ENCODE assay signal across 1 cellular context in the genomic region with DNA sequence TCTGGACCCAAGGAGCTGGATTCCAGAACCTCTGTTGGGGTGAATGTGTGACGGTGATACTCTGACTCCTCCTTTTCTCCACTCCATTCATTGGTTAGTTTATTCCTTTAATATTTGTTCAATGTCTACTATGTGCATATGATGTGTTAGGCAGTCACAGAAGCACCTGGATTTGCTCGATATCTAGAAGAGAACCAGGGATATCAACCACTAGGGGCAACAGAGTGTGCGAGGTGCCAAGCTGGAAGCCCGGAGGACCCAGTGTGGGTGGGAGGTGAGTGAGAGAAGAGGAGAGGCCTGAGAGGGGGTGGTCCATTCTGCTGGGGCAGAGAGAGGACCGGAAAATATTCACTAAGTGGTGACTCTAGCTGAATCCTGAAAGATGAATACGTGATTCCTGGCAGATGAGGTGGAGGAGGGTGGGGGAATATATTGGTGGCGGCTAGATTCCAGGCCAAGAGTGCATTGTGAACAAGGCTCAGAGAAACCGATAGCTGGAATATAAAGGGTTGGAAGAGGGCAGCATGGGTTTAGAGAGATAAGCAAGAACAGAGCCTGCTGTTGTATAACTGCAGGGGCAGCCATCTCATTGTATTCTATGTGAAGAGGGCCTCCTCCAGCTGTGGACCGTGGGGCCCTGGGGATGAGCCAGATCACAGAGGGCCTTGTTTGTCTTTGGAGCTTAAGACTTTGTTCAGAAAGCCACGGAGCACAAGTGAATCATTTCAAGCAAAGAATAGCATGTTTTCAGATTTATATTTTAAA.
A peak's percentile ranks its signal among the peaks of the same experiment; 100 is the strongest.
TF ChIP-seq lines count a peak whose summit lies in the region.

No MANE protein-coding gene starts in this region.

TF ChIP-seq in HepG2, 621 proteins besides CTCF, POLR2A, EP300 and RAD21 (continues in another document):
- no peak for TF ChIP-seq ZNF616 (CRISPR knock-in tag; IDR thresholded peaks at IDR 0.05; ENCODE audit: low read depth)
- TF ChIP-seq ZNF143 (CRISPR knock-in tag; IDR thresholded peaks at IDR 0.05): no peak
- no peak for TF ChIP-seq ZNF816 (CRISPR knock-in tag; IDR thresholded peaks at IDR 0.05; ENCODE audit: borderline replicate concordance)
- TF ChIP-seq HES4 (CRISPR knock-in tag; IDR thresholded peaks at IDR 0.05; ENCODE audit: borderline replicate concordance): no peak
- no peak for TF ChIP-seq RFXAP (CRISPR knock-in tag; IDR thresholded peaks at IDR 0.05; ENCODE audit: borderline replicate concordance)
- peak; percentile 91 for TF ChIP-seq SOX5 (CRISPR knock-in tag; IDR thresholded peaks at IDR 0.05; ENCODE audit: borderline replicate concordance)
- TF ChIP-seq NR1H2 (CRISPR knock-in tag; IDR thresholded peaks at IDR 0.05; ENCODE audit: borderline replicate concordance, low read depth): no peak
- TF ChIP-seq RARA (CRISPR knock-in tag; IDR thresholded peaks at IDR 0.05): peak; percentile 69
- TF ChIP-seq EZH2 (conservative IDR thresholded peaks at IDR 0.05; ENCODE audit: low read depth, low read length): no peak
- no peak for TF ChIP-seq XBP1 (CRISPR knock-in tag; IDR thresholded peaks at IDR 0.05)
- no peak for TF ChIP-seq HDAC2 (CRISPR knock-in tag; IDR thresholded peaks at IDR 0.05)
- TF ChIP-seq, protein P1, sequence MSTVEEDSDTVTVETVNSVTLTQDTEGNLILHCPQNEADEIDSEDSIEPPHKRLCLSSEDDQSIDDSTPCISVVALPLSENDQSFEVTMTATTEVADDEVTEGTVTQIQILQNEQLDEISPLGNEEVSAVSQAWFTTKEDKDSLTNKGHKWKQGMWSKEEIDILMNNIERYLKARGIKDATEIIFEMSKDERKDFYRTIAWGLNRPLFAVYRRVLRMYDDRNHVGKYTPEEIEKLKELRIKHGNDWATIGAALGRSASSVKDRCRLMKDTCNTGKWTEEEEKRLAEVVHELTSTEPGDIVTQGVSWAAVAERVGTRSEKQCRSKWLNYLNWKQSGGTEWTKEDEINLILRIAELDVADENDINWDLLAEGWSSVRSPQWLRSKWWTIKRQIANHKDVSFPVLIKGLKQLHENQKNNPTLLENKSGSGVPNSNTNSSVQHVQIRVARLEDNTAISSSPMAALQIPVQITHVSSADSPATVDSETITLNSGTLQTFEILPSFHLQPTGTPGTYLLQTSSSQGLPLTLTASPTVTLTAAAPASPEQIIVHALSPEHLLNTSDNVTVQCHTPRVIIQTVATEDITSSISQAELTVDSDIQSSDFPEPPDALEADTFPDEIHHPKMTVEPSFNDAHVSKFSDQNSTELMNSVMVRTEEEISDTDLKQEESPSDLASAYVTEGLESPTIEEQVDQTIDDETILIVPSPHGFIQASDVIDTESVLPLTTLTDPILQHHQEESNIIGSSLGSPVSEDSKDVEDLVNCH (CRISPR knock-in tag; IDR thresholded peaks at IDR 0.05): no peak
- no peak for TF ChIP-seq REXO4 (CRISPR knock-in tag; IDR thresholded peaks at IDR 0.05; ENCODE audit: borderline replicate concordance)
- TF ChIP-seq SMAD3 (CRISPR knock-in tag; IDR thresholded peaks at IDR 0.05): no peak
- no peak for TF ChIP-seq ZNF160 (CRISPR knock-in tag; IDR thresholded peaks at IDR 0.05)
- peak; percentile 60; the same call in 1 of the 2 replicates for TF ChIP-seq HNF4G (IDR thresholded peaks at IDR 0.05; ENCODE audit: borderline replicate concordance, low read depth, low read length)
- no peak for TF ChIP-seq HNF4G (CRISPR knock-in tag; IDR thresholded peaks at IDR 0.05; ENCODE audit: borderline replicate concordance, low read depth)
- TF ChIP-seq ONECUT2 (CRISPR knock-in tag; IDR thresholded peaks at IDR 0.05): no peak
- TF ChIP-seq HNRNPL (IDR thresholded peaks at IDR 0.05; ENCODE audit: low read depth, low read length): no peak
- TF ChIP-seq, protein P2, sequence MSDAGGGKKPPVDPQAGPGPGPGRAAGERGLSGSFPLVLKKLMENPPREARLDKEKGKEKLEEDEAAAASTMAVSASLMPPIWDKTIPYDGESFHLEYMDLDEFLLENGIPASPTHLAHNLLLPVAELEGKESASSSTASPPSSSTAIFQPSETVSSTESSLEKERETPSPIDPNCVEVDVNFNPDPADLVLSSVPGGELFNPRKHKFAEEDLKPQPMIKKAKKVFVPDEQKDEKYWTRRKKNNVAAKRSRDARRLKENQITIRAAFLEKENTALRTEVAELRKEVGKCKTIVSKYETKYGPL (CRISPR knock-in tag; IDR thresholded peaks at IDR 0.05): peak; percentile 94; the same call in 1 of the 2 replicates
- TF ChIP-seq RORA (CRISPR knock-in tag; IDR thresholded peaks at IDR 0.05): no peak
- no peak for TF ChIP-seq ZNF333 (CRISPR knock-in tag; IDR thresholded peaks at IDR 0.05; ENCODE audit: borderline replicate concordance)
- no peak for TF ChIP-seq ZNF782 (CRISPR knock-in tag; IDR thresholded peaks at IDR 0.05; ENCODE audit: borderline replicate concordance)
- no peak for TF ChIP-seq MTA3 (CRISPR knock-in tag; IDR thresholded peaks at IDR 0.05)
- no peak for TF ChIP-seq CENPT (CRISPR knock-in tag; IDR thresholded peaks at IDR 0.05; ENCODE audit: low read depth)
- no peak for TF ChIP-seq NONO (IDR thresholded peaks at IDR 0.05)
- TF ChIP-seq NONO (CRISPR knock-in tag; conservative IDR thresholded peaks at IDR 0.05): peak; percentile 21; the same call in 1 of the 2 replicates
- TF ChIP-seq SOX6 (IDR thresholded peaks at IDR 0.05): no peak
- TF ChIP-seq SOX6 (CRISPR knock-in tag; IDR thresholded peaks at IDR 0.05): peak; percentile 95
- TF ChIP-seq ZNF441 (CRISPR knock-in tag; IDR thresholded peaks at IDR 0.05; ENCODE audit: borderline replicate concordance): no peak
- TF ChIP-seq, protein P3, sequence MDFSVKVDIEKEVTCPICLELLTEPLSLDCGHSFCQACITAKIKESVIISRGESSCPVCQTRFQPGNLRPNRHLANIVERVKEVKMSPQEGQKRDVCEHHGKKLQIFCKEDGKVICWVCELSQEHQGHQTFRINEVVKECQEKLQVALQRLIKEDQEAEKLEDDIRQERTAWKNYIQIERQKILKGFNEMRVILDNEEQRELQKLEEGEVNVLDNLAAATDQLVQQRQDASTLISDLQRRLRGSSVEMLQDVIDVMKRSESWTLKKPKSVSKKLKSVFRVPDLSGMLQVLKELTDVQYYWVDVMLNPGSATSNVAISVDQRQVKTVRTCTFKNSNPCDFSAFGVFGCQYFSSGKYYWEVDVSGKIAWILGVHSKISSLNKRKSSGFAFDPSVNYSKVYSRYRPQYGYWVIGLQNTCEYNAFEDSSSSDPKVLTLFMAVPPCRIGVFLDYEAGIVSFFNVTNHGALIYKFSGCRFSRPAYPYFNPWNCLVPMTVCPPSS (IDR thresholded peaks at IDR 0.05): no peak
- TF ChIP-seq FIP1L1 (IDR thresholded peaks at IDR 0.05; ENCODE audit: borderline replicate concordance, insufficient read depth, low read depth, low read length): no peak
- TF ChIP-seq TBL1XR1 (IDR thresholded peaks at IDR 0.05; ENCODE audit: borderline replicate concordance, low read length, partially characterized antibody): no peak
- TF ChIP-seq ZNF431 (CRISPR knock-in tag; IDR thresholded peaks at IDR 0.05; ENCODE audit: borderline replicate concordance, low read depth): no peak
- TF ChIP-seq, protein P4, sequence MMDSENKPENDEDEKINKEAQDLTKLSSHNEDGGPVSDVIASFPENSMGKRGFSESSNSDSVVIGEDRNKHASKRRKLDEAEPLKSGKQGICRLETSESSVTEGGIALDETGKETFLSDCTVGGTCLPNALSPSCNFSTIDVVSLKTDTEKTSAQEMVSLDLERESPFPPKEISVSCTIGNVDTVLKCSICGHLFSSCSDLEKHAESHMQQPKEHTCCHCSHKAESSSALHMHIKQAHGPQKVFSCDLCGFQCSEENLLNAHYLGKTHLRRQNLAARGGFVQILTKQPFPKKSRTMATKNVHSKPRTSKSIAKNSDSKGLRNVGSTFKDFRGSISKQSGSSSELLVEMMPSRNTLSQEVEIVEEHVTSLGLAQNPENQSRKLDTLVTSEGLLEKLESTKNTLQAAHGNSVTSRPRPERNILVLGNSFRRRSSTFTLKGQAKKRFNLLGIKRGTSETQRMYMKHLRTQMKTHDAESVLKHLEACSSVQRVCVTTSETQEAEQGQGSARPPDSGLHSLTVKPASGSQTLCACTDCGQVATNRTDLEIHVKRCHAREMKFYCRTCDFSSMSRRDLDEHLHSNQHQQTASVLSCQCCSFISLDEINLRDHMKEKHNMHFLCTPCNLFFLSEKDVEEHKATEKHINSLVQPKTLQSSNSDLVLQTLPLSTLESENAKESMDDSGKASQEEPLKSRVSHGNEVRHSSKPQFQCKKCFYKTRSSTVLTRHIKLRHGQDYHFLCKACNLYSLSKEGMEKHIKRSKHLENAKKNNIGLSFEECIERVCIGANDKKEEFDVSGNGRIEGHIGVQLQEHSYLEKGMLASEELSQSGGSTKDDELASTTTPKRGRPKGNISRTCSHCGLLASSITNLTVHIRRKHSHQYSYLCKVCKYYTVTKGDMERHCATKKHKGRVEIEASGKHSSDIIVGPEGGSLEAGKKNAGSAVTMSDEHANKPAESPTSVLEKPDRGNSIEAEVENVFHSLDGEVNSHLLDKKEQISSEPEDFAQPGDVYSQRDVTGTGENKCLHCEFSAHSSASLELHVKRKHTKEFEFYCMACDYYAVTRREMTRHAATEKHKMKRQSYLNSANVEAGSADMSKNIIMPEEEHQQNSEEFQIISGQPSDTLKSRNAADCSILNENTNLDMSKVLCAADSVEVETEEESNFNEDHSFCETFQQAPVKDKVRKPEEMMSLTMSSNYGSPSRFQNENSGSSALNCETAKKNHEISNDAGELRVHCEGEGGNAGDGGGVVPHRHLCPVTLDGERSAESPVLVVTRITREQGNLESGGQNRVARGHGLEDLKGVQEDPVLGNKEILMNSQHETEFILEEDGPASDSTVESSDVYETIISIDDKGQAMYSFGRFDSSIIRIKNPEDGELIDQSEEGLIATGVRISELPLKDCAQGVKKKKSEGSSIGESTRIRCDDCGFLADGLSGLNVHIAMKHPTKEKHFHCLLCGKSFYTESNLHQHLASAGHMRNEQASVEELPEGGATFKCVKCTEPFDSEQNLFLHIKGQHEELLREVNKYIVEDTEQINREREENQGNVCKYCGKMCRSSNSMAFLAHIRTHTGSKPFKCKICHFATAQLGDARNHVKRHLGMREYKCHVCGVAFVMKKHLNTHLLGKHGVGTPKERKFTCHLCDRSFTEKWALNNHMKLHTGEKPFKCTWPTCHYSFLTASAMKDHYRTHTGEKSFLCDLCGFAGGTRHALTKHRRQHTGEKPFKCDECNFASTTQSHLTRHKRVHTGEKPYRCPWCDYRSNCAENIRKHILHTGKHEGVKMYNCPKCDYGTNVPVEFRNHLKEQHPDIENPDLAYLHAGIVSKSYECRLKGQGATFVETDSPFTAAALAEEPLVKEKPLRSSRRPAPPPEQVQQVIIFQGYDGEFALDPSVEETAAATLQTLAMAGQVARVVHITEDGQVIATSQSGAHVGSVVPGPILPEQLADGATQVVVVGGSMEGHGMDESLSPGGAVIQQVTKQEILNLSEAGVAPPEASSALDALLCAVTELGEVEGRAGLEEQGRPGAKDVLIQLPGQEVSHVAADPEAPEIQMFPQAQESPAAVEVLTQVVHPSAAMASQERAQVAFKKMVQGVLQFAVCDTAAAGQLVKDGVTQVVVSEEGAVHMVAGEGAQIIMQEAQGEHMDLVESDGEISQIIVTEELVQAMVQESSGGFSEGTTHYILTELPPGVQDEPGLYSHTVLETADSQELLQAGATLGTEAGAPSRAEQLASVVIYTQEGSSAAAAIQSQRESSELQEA (CRISPR knock-in tag; IDR thresholded peaks at IDR 0.05; ENCODE audit: not compliant biosample characterization): no peak
- TF ChIP-seq ZMYM3 (CRISPR knock-in tag; IDR thresholded peaks at IDR 0.05): no peak
- TF ChIP-seq ZNF878 (CRISPR knock-in tag; IDR thresholded peaks at IDR 0.05): 0 out of 2 replicates have a peak, but pooled peaks have one; percentile 57
- no peak for TF ChIP-seq ZNF589 (CRISPR knock-in tag; conservative IDR thresholded peaks at IDR 0.05)
- TF ChIP-seq, protein P5, sequence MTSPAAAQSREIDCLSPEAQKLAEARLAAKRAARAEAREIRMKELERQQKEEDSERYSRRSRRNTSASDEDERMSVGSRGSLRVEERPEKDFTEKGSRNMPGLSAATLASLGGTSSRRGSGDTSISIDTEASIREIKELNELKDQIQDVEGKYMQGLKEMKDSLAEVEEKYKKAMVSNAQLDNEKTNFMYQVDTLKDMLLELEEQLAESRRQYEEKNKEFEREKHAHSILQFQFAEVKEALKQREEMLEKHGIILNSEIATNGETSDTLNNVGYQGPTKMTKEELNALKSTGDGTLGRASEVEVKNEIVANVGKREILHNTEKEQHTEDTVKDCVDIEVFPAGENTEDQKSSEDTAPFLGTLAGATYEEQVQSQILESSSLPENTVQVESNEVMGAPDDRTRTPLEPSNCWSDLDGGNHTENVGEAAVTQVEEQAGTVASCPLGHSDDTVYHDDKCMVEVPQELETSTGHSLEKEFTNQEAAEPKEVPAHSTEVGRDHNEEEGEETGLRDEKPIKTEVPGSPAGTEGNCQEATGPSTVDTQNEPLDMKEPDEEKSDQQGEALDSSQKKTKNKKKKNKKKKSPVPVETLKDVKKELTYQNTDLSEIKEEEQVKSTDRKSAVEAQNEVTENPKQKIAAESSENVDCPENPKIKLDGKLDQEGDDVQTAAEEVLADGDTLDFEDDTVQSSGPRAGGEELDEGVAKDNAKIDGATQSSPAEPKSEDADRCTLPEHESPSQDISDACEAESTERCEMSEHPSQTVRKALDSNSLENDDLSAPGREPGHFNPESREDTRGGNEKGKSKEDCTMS (CRISPR knock-in tag; conservative IDR thresholded peaks at IDR 0.05): no peak
- TF ChIP-seq GTF3A (CRISPR knock-in tag; conservative IDR thresholded peaks at IDR 0.05): no peak
- TF ChIP-seq ZNF703 (CRISPR knock-in tag; IDR thresholded peaks at IDR 0.05; ENCODE audit: borderline replicate concordance): 0 out of 2 replicates have a peak, but pooled peaks have one; percentile 21
- TF ChIP-seq RXRA (CRISPR knock-in tag; IDR thresholded peaks at IDR 0.05): peak; percentile 70; the same call in 1 of the 2 replicates
- TF ChIP-seq, protein P6, sequence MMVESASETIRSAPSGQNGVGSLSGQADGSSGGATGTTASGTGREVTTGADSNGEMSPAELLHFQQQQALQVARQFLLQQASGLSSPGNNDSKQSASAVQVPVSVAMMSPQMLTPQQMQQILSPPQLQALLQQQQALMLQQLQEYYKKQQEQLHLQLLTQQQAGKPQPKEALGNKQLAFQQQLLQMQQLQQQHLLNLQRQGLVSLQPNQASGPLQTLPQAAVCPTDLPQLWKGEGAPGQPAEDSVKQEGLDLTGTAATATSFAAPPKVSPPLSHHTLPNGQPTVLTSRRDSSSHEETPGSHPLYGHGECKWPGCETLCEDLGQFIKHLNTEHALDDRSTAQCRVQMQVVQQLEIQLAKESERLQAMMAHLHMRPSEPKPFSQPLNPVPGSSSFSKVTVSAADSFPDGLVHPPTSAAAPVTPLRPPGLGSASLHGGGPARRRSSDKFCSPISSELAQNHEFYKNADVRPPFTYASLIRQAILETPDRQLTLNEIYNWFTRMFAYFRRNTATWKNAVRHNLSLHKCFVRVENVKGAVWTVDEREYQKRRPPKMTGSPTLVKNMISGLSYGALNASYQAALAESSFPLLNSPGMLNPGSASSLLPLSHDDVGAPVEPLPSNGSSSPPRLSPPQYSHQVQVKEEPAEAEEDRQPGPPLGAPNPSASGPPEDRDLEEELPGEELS (CRISPR knock-in tag; IDR thresholded peaks at IDR 0.05): peak; percentile 67
